ENCODE assay signal across 8 cellular contexts in the genomic region with DNA sequence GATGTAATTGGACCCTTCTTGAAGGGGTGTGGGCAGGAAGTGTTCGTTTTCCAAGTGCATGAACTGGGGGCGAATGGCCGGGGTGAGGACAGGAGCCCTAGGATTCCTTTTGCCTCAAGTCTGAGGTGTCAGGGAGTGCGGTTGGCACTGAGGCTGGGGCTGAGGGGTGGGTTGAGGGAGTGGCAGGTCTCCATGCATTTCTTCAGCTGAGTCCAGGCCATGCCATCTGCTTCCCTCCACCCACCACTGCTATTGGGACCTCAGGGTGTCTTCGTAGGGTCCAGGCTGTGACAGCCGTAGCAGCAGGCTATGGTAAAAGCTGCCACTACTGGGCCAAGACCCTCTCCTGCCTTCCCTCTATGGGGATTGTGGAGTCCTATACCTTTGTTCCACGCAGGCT.
"Had no signal": no experiment of that assay in that cellular context is flagged by ENCODE, and none has a peak within 500 bp of the region (broad histone marks: within the 10 kb centered on the region; RNA-seq: fewer than 3 reads in every experiment).

No MANE protein-coding gene starts in this region.

- H3K4me3 Mint-ChIP-seq: HFFc6 had no signal

- H3K9me3 Mint-ChIP-seq: HFFc6 had no signal

- H3K9me3 ChIP-seq: HAP-1 had no signal

- ATAC-seq: HCT116, K562 had no signal

- H3K27ac ChIP-seq: GM23248 had no signal

- H3K4me3 ChIP-seq: GM23248, HAP-1, K562 had no signal

- H3K27ac Mint-ChIP-seq: HFFc6 had no signal

- DNase-seq: GM23248, GOT3, H7, HFFc6, IMR-90 had no signal

- H3K36me3 ChIP-seq: HAP-1 had no signal
